ENCODE assay signal across 8 cellular contexts in the genomic region with DNA sequence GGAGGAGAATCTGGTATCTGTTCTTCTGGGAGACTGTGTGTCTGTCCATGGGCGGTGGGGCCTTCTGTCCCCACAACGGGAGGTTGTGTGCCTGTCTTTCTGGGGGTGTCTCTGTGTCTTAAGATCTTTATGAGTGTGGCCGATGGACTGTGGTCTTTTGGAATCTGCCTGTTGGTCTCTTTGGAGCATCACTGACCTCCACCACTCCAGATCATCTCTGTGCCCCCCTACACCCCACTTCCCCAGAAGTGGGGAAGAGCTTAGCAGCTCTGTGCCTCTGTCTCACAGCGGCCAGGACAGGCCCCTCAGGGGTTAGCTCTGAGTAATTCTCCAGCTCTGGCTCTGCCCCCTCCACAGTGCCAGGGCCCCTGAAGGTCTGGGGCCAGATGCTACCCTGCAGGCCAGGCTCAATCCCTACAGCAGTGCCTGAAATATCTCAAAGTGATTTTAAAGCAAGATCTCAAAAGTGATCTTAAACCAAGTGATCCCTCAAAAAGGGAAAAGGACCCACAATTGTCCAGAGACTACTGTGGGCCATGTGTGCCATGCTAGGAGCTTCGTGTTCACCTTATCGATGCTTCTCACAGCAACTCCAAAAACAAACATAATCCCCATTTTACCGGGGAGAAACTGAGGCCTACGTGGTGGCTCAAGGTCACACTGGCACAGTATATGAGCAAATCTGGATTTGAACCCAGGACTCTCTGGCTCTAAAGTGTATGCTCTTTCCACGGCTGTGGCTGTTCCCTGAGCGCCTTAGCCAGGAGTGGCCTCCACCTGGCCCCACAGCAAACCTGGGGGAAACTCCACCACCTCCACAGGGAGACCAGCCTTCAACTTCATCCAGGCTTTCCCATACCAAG. TPM values are rescaled to one million over a fixed set of nuclear protein-coding genes. Genes with fewer than 3 reads are reported as not detected.
DNase-seq lines count a peak whose midpoint lies in the region; ATAC-seq, FAIRE-seq and TF ChIP-seq lines count a peak whose summit lies in the region.

No MANE protein-coding gene starts in this region.

- no peak for ATAC-seq in CD4-positive, alpha-beta T cell (ENCODE audit: poor library complexity)
- ATAC-seq in HG02970 (IDR thresholded peaks at IDR 0.05; ENCODE audit: low FRiP score, unreplicated experiment), result no peak

- H3K9ac ChIP-seq in OCI-LY3 (ENCODE audit: low read length), result peak overlapping the region; percentile 74
- peak overlapping the region; percentile 68 for H3K9ac ChIP-seq in endothelial cell of umbilical vein (replicated peaks; ENCODE audit: extremely low read depth, insufficient read depth, low read length)

- H3K4me1 Mint-ChIP-seq in CD4-positive, alpha-beta T cell (ENCODE audit: low read depth), result peaks cover 31% of the 10 kb centered on the region

- dilution Hi-C loops in endothelial cell of umbilical vein (cut with MboI; ENCODE audit: extremely low pct_ligation_motif_present, low sequenced_read_pairs), result loop anchor here (25.0 kb wide), 1 partner anchor 112 kb away; no protein-coding TSS in a partner anchor

- CTCF ChIA-PET in CD4-positive, alpha-beta T cell (lab: Charles Lee), result interaction anchor here (0.7 to 1.4 kb wide), 2 partner anchors 10 to 106 kb away, joined by 3 to 4 read pairs; no protein-coding TSS in a partner anchor
- CTCF ChIA-PET in endothelial cell of umbilical vein (lab: Charles Lee), result interaction anchor here (0.7 to 7.8 kb wide), 10 partner anchors 9 to 718 kb away, joined by 3 to 120 read pairs (median 5); no protein-coding TSS in a partner anchor

- no peaks in the 10 kb centered on the region for H3K9me3 Mint-ChIP-seq in CD4-positive, alpha-beta T cell

- H3K27ac Mint-ChIP-seq in CD4-positive, alpha-beta T cell, result peak overlapping the region; percentile 75

- POLR2A ChIA-PET in CD4-positive, alpha-beta T cell (lab: Charles Lee), result interaction anchor here (0.9 to 2.3 kb wide), 5 partner anchors 10 to 289 kb away, joined by 3 to 9 read pairs (median 3); a partner anchor contains a TSS
- POLR2A ChIA-PET in endothelial cell of umbilical vein (lab: Charles Lee), result no interaction called here

- H3K9me1 ChIP-seq in endothelial cell of umbilical vein (replicated peaks; ENCODE audit: control insufficient read depth, extremely low read depth, insufficient read depth, low read length), result no peaks in the 10 kb centered on the region

- FAIRE-seq in endothelial cell of umbilical vein (lab: Jason Lieb, UNC), result no peak

- H3K9me3 ChIP-seq in CD4-positive, alpha-beta T cell (ENCODE audit: control insufficient read depth, low read length), result no peaks in the 10 kb centered on the region
- H3K9me3 ChIP-seq in OCI-LY3 (ENCODE audit: insufficient read depth, low read length) (no peaks in the 10 kb centered on the region), endothelial cell of umbilical vein (replicated peaks; ENCODE audit: control insufficient read depth, insufficient read depth, low read length) (no peaks in the 10 kb centered on the region), ovary (no peaks in the 10 kb centered on the region)

- H3K4me1 ChIP-seq in OCI-LY3 (ENCODE audit: low read length), result peaks cover 12% of the 10 kb centered on the region
- H3K4me1 ChIP-seq in endothelial cell of umbilical vein (ENCODE audit: control insufficient read depth, extremely low read depth, insufficient read depth, low read length), result peaks cover 12% of the 10 kb centered on the region
- peaks cover 7% of the 10 kb centered on the region for H3K4me1 ChIP-seq in ovary (ENCODE audit: insufficient read depth)

- no peaks in the 10 kb centered on the region for H3K27me3 ChIP-seq in CD4-positive, alpha-beta T cell (ENCODE audit: control insufficient read depth, insufficient read depth, low read length)
- peaks cover 8% of the 10 kb centered on the region for H3K27me3 ChIP-seq in OCI-LY3 (ENCODE audit: low read depth, low read length)
- no peaks in the 10 kb centered on the region for H3K27me3 ChIP-seq in endothelial cell of umbilical vein (ENCODE audit: control insufficient read depth in 2 of 2, insufficient read depth in 2 of 2, low read length in 2 of 2)
- H3K27me3 ChIP-seq in ovary, result no peaks in the 10 kb centered on the region

- H3K4me3 Mint-ChIP-seq in CD4-positive, alpha-beta T cell, result peak overlapping the region; percentile 68

- TSS peak; percentile 98 for BruUV-seq in endothelial cell of umbilical vein (replicated peaks; lab: Mats Ljungman, UMichigan)

- H3K4me2 ChIP-seq in OCI-LY3 (ENCODE audit: low read length), result peak overlapping the region; percentile 100
- peak overlapping the region; percentile 60 for H3K4me2 ChIP-seq in endothelial cell of umbilical vein (ENCODE audit: insufficient read depth, low read length)

- no peak for TF ChIP-seq CTCF in CD4-positive, alpha-beta T cell (IDR thresholded peaks at IDR 0.05)
- TF ChIP-seq CTCF in OCI-LY3 (IDR thresholded peaks at IDR 0.05; ENCODE audit: low read depth, low read length) (no peak), endothelial cell of umbilical vein (IDR thresholded peaks at IDR 0.05; ENCODE audit: extremely low read depth in 1 of 2, insufficient read depth in 1 of 2, low read depth in 1 of 2, low read length in 2 of 2) (no peak), ovary (IDR thresholded peaks at IDR 0.05) (no peak)

- no peak for TF ChIP-seq EP300 in ovary (IDR thresholded peaks at IDR 0.05)

- no peak for DNase-seq in CD4-positive, alpha-beta T cell
- no peak for DNase-seq in endothelial cell of umbilical vein (ENCODE audit: low read depth, low spot score)
- DNase-seq in ovary, result no peak
- no peak for DNase-seq in SHP77 (lab: John Stamatoyannopoulos, UW)
- no peak for DNase-seq in kidney tubule cell (ENCODE audit: low spot score)
- DNase-seq in SIG-M5 treated with dmso at 0.1 percent for 504 hours (lab: John Stamatoyannopoulos, UW; ENCODE audit: unreplicated experiment), result no peak

- peak overlapping the region; percentile 81 for H3K4me3 ChIP-seq in OCI-LY3 (ENCODE audit: low read length)
- peak overlapping the region in 2 of 3 experiments; percentile 10 to 38 for H3K4me3 ChIP-seq in endothelial cell of umbilical vein (replicated peaks in 1 of 3; ENCODE audit: insufficient read depth in 1 of 3, low read depth in 1 of 3, low read length in 3 of 3)
- H3K4me3 ChIP-seq in ovary, result peak overlapping the region; percentile 39

- H2AFZ ChIP-seq in OCI-LY3 (ENCODE audit: low read depth, low read length) (peak overlapping the region; percentile 91; the same call in 1 of the 2 replicates), endothelial cell of umbilical vein (ENCODE audit: low read depth, low read length) (peak overlapping the region; percentile 90)

- no peaks in the 10 kb centered on the region for H4K20me1 ChIP-seq in OCI-LY3 (ENCODE audit: insufficient read depth, low read length)
- H4K20me1 ChIP-seq in endothelial cell of umbilical vein (replicated peaks; ENCODE audit: control insufficient read depth, extremely low read depth, insufficient read depth, low read length), result no peaks in the 10 kb centered on the region

- no peak for TF ChIP-seq POLR2A in endothelial cell of umbilical vein (IDR thresholded peaks at IDR 0.05; ENCODE audit: low read depth, low read length)
- TF ChIP-seq POLR2A in ovary (IDR thresholded peaks at IDR 0.05), result no peak

- H3K27me3 Mint-ChIP-seq in CD4-positive, alpha-beta T cell, result peaks cover 10% of the 10 kb centered on the region

- WGBS in ovary, 3 donors, result 67 to 72% (median 70%) methylated on average over 10 of the region's 10 CpGs

- H3K36me3 ChIP-seq in OCI-LY3 (replicated peaks; ENCODE audit: low read depth, low read length) (no peaks in the 10 kb centered on the region), endothelial cell of umbilical vein (ENCODE audit: control insufficient read depth in 2 of 2, extremely low read depth in 1 of 2, insufficient read depth in 2 of 2, low read length in 2 of 2) (no peaks in the 10 kb centered on the region), ovary (no peaks in the 10 kb centered on the region)

- H3K27ac ChIP-seq in CD4-positive, alpha-beta T cell (ENCODE audit: low read depth, low read length), result no peak overlapping the region
- H3K27ac ChIP-seq in OCI-LY3 (ENCODE audit: low read length) (no peak overlapping the region), endothelial cell of umbilical vein (ENCODE audit: insufficient read depth, low read depth, low read length) (peak overlapping the region; percentile 56), ovary (peak overlapping the region in 1 of 2 donors; percentile 38)

- H3K36me3 Mint-ChIP-seq in CD4-positive, alpha-beta T cell (ENCODE audit: low read depth), result no peaks in the 10 kb centered on the region

- intact Hi-C loops in CD4-positive, alpha-beta T cell (cut with DNase I, micrococcal nuclease), result loop anchor here (5.0 to 10.0 kb wide), 2 partner anchors 190 to 548 kb away; a partner anchor contains a TSS
- intact Hi-C loops in endothelial cell of umbilical vein (cut with micrococcal nuclease), result loop anchor here (5.0 to 10.0 kb wide), 2 partner anchors 483 to 660 kb away; no protein-coding TSS in a partner anchor
- intact Hi-C loops in ovary (cut with DNase I), result loop anchor here in 3 of 4 donors (5.0 kb wide), 4 partner anchors 498 to 723 kb away; no protein-coding TSS in a partner anchor

- no peaks in the 10 kb centered on the region for H3K79me2 ChIP-seq in OCI-LY3 (ENCODE audit: low read length)
- H3K79me2 ChIP-seq in endothelial cell of umbilical vein (ENCODE audit: control insufficient read depth, insufficient read depth, low read length), result no peaks in the 10 kb centered on the region

RNA-seq across cellular contexts. Expression of a gene that starts 26.0 kb away (rescaled TPM):
- not detected for total RNA-seq in CD4-positive, alpha-beta T cell
- not detected in 2 replicates for total RNA-seq in endothelial cell of umbilical vein
- not detected in 2 replicates for polyA plus RNA-seq in endothelial cell of umbilical vein
- polyA plus RNA-seq in endothelial cell of umbilical vein (2011; cell fraction: cytosol; rRNA removed), result not detected in 2 replicates
- polyA plus RNA-seq in endothelial cell of umbilical vein (2011; cell fraction: nucleus; rRNA removed), result 0.34 TPM in 1 of 2 replicates, not detected in the other
- polyA plus RNA-seq in endothelial cell of umbilical vein (2012), result not detected in 2 replicates
- not detected in 2 replicates for polyA minus RNA-seq in endothelial cell of umbilical vein
- polyA minus RNA-seq in endothelial cell of umbilical vein (2011; cell fraction: cytosol; rRNA and poly(A)+ RNA removed), result not detected
- not detected in 2 replicates for polyA minus RNA-seq in endothelial cell of umbilical vein (2011; cell fraction: nucleus; rRNA and poly(A)+ RNA removed)
- total RNA-seq in ovary, result under 1 TPM in 1 of 7 donors, not detected in 6; 0.46 TPM
- not detected for polyA plus RNA-seq in ovary

RNA-seq across cellular contexts. Expression of a gene that starts 30.1 kb away (rescaled TPM):
- under 1 TPM; 0.63 to 0.89 TPM for total RNA-seq in CD4-positive, alpha-beta T cell
- total RNA-seq in endothelial cell of umbilical vein, result 22.1 and 31.7 TPM in 2 replicates
- 23.5 and 25.8 TPM in 2 replicates for polyA plus RNA-seq in endothelial cell of umbilical vein
- polyA plus RNA-seq in endothelial cell of umbilical vein (2011; cell fraction: cytosol; rRNA removed), result 22.8 and 28.4 TPM in 2 replicates
- 16.9 and 55.4 TPM in 2 replicates for polyA plus RNA-seq in endothelial cell of umbilical vein (2011; cell fraction: nucleus; rRNA removed)
- polyA plus RNA-seq in endothelial cell of umbilical vein (2012), result 27.8 and 42.2 TPM in 2 replicates
- polyA minus RNA-seq in endothelial cell of umbilical vein, result 29.3 and 35.1 TPM in 2 replicates
- polyA minus RNA-seq in endothelial cell of umbilical vein (2011; cell fraction: cytosol; rRNA and poly(A)+ RNA removed), result 769 TPM
- 11.2 and 15.6 TPM in 2 replicates for polyA minus RNA-seq in endothelial cell of umbilical vein (2011; cell fraction: nucleus; rRNA and poly(A)+ RNA removed)
- total RNA-seq in ovary, result 100 to 1,000 TPM in 1 of 7 donors, 10 to 100 TPM in 4, 1 to 10 TPM in 2; 2.7 to 663 (median 47.2) TPM
- 10 to 100 TPM; 16.7 to 43.7 TPM for polyA plus RNA-seq in ovary

RNA-seq across cellular contexts. Expression of a gene that starts 40.7 kb away (rescaled TPM):
- total RNA-seq in CD4-positive, alpha-beta T cell, result not detected
- total RNA-seq in endothelial cell of umbilical vein, result not detected in 2 replicates
- polyA plus RNA-seq in endothelial cell of umbilical vein, result not detected in 2 replicates
- not detected in 2 replicates for polyA plus RNA-seq in endothelial cell of umbilical vein (2011; cell fraction: cytosol; rRNA removed)
- polyA plus RNA-seq in endothelial cell of umbilical vein (2011; cell fraction: nucleus; rRNA removed), result not detected in 2 replicates
- polyA plus RNA-seq in endothelial cell of umbilical vein (2012), result not detected in 2 replicates
- not detected in 2 replicates for polyA minus RNA-seq in endothelial cell of umbilical vein
- polyA minus RNA-seq in endothelial cell of umbilical vein (2011; cell fraction: cytosol; rRNA and poly(A)+ RNA removed), result not detected
- not detected in 2 replicates for polyA minus RNA-seq in endothelial cell of umbilical vein (2011; cell fraction: nucleus; rRNA and poly(A)+ RNA removed)
- not detected for total RNA-seq in ovary
- polyA plus RNA-seq in ovary, result not detected

Comparison
In these comparisons a context has a peak if more than half of its experiments do, and no peak if none do; other contexts are left out.
1. H3K4me3 ChIP-seq: peak in every context shown above with its lines; median percentile 81 in OCI-LY3; 39 in ovary; 24 in endothelial cell of umbilical vein.